In the genomic region with DNA sequence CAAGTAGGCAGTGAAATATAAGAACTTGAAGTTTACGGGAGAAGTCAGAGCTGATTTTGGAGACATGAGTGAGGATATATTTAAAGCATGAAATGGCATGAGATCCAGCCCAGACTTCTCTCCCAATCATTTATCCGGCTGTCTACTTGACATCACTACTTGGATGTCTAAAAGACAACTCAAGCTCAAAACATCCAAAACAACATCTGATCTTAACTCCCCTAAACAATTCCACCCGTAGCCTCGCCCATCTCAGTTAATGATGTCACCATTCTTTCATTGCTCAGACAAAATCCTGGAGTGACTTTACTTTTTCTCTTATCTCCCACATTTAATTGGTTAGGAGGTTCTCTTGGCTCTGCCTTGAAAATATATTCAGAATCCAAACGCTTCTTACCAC, we compare ENCODE assay signal across 1 cellular context.
TF ChIP-seq lines count a peak whose summit lies in the region.

No MANE protein-coding gene starts in this region.

TF ChIP-seq in K562, 482 proteins besides CTCF, POLR2A, EP300 and RAD21 (continued from another document and continues in another):
- TF ChIP-seq MED1 (CRISPR knock-in tag; IDR thresholded peaks at IDR 0.05; ENCODE audit: borderline replicate concordance), result no peak
- TF ChIP-seq, protein P1, sequence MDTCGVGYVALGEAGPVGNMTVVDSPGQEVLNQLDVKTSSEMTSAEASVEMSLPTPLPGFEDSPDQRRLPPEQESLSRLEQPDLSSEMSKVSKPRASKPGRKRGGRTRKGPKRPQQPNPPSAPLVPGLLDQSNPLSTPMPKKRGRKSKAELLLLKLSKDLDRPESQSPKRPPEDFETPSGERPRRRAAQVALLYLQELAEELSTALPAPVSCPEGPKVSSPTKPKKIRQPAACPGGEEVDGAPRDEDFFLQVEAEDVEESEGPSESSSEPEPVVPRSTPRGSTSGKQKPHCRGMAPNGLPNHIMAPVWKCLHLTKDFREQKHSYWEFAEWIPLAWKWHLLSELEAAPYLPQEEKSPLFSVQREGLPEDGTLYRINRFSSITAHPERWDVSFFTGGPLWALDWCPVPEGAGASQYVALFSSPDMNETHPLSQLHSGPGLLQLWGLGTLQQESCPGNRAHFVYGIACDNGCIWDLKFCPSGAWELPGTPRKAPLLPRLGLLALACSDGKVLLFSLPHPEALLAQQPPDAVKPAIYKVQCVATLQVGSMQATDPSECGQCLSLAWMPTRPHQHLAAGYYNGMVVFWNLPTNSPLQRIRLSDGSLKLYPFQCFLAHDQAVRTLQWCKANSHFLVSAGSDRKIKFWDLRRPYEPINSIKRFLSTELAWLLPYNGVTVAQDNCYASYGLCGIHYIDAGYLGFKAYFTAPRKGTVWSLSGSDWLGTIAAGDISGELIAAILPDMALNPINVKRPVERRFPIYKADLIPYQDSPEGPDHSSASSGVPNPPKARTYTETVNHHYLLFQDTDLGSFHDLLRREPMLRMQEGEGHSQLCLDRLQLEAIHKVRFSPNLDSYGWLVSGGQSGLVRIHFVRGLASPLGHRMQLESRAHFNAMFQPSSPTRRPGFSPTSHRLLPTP (IDR thresholded peaks at IDR 0.05; ENCODE audit: borderline replicate concordance, extremely low read depth, insufficient read length), result no peak
- no peak for TF ChIP-seq ETV6 (IDR thresholded peaks at IDR 0.05; ENCODE audit: borderline replicate concordance in 1 of 2, low read depth in 2 of 2, low read length in 1 of 2)
- no peak for TF ChIP-seq ETV6 (CRISPR knock-in tag; IDR thresholded peaks at IDR 0.05; ENCODE audit: borderline replicate concordance)
- TF ChIP-seq ATF1 (CRISPR knock-in tag; IDR thresholded peaks at IDR 0.05), result no peak
- TF ChIP-seq ATF1 (tag; IDR thresholded peaks at IDR 0.05), result no peak
- TF ChIP-seq JUND (IDR thresholded peaks at IDR 0.05; ENCODE audit: borderline replicate concordance, low read depth, low read length), result peak; percentile 62; the same call in 1 of the 2 replicates
- TF ChIP-seq JUND (tag; IDR thresholded peaks at IDR 0.05; ENCODE audit: borderline replicate concordance, low read depth, low read length), result peak; percentile 73; the same call in 2 of the 3 replicates
- no peak for TF ChIP-seq HDAC1 (IDR thresholded peaks at IDR 0.05)
- no peak for TF ChIP-seq ZNF133 (CRISPR knock-in tag; IDR thresholded peaks at IDR 0.05)
- TF ChIP-seq DPF2 (IDR thresholded peaks at IDR 0.05), result peak; percentile 39; the same call in 1 of the 2 replicates
- TF ChIP-seq ETS2 (tag; IDR thresholded peaks at IDR 0.05; ENCODE audit: borderline replicate concordance, poor library complexity, severe bottlenecking), result no peak
- TF ChIP-seq, protein P2, sequence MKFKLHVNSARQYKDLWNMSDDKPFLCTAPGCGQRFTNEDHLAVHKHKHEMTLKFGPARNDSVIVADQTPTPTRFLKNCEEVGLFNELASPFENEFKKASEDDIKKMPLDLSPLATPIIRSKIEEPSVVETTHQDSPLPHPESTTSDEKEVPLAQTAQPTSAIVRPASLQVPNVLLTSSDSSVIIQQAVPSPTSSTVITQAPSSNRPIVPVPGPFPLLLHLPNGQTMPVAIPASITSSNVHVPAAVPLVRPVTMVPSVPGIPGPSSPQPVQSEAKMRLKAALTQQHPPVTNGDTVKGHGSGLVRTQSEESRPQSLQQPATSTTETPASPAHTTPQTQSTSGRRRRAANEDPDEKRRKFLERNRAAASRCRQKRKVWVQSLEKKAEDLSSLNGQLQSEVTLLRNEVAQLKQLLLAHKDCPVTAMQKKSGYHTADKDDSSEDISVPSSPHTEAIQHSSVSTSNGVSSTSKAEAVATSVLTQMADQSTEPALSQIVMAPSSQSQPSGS (CRISPR knock-in tag; IDR thresholded peaks at IDR 0.05), result no peak
- no peak for TF ChIP-seq ZNF740 (CRISPR knock-in tag; IDR thresholded peaks at IDR 0.05)
- TF ChIP-seq ZNF740 (tag; IDR thresholded peaks at IDR 0.05), result no peak
- TF ChIP-seq, protein P3, sequence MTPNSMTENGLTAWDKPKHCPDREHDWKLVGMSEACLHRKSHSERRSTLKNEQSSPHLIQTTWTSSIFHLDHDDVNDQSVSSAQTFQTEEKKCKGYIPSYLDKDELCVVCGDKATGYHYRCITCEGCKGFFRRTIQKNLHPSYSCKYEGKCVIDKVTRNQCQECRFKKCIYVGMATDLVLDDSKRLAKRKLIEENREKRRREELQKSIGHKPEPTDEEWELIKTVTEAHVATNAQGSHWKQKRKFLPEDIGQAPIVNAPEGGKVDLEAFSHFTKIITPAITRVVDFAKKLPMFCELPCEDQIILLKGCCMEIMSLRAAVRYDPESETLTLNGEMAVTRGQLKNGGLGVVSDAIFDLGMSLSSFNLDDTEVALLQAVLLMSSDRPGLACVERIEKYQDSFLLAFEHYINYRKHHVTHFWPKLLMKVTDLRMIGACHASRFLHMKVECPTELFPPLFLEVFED (CRISPR knock-in tag; conservative IDR thresholded peaks at IDR 0.05), result no peak
- no peak for TF ChIP-seq TGIF2 (CRISPR knock-in tag; IDR thresholded peaks at IDR 0.05)
- TF ChIP-seq, protein P4, sequence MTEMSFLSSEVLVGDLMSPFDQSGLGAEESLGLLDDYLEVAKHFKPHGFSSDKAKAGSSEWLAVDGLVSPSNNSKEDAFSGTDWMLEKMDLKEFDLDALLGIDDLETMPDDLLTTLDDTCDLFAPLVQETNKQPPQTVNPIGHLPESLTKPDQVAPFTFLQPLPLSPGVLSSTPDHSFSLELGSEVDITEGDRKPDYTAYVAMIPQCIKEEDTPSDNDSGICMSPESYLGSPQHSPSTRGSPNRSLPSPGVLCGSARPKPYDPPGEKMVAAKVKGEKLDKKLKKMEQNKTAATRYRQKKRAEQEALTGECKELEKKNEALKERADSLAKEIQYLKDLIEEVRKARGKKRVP (CRISPR knock-in tag; IDR thresholded peaks at IDR 0.05), result no peak
- no peak for TF ChIP-seq SAP30 (IDR thresholded peaks at IDR 0.05; ENCODE audit: borderline replicate concordance, insufficient read depth, low read depth, low read length, poor library complexity, severe bottlenecking)
- TF ChIP-seq, protein P5, sequence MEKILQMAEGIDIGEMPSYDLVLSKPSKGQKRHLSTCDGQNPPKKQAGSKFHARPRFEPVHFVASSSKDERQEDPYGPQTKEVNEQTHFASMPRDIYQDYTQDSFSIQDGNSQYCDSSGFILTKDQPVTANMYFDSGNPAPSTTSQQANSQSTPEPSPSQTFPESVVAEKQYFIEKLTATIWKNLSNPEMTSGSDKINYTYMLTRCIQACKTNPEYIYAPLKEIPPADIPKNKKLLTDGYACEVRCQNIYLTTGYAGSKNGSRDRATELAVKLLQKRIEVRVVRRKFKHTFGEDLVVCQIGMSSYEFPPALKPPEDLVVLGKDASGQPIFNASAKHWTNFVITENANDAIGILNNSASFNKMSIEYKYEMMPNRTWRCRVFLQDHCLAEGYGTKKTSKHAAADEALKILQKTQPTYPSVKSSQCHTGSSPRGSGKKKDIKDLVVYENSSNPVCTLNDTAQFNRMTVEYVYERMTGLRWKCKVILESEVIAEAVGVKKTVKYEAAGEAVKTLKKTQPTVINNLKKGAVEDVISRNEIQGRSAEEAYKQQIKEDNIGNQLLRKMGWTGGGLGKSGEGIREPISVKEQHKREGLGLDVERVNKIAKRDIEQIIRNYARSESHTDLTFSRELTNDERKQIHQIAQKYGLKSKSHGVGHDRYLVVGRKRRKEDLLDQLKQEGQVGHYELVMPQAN (IDR thresholded peaks at IDR 0.05; ENCODE audit: borderline replicate concordance), result no peak
- TF ChIP-seq PRDM10 (IDR thresholded peaks at IDR 0.05; ENCODE audit: partially characterized antibody), result peak; percentile 75
- TF ChIP-seq, protein P6, sequence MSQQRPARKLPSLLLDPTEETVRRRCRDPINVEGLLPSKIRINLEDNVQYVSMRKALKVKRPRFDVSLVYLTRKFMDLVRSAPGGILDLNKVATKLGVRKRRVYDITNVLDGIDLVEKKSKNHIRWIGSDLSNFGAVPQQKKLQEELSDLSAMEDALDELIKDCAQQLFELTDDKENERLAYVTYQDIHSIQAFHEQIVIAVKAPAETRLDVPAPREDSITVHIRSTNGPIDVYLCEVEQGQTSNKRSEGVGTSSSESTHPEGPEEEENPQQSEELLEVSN (IDR thresholded peaks at IDR 0.05; ENCODE audit: borderline replicate concordance in 1 of 2, extremely low read depth in 1 of 2, insufficient read depth in 1 of 2, insufficient read length in 1 of 2, low read depth in 1 of 2, low read length in 1 of 2, poor library complexity in 1 of 2, severe bottlenecking in 1 of 2), result no peak
- no peak for TF ChIP-seq KDM2B (CRISPR knock-in tag; IDR thresholded peaks at IDR 0.05)
- peak; percentile 88 for TF ChIP-seq ATF3 (IDR thresholded peaks at IDR 0.05)
- TF ChIP-seq ATF3 (CRISPR knock-in tag; conservative IDR thresholded peaks at IDR 0.05), result no peak
- peak; percentile 46; the same call in 1 of the 2 replicates for TF ChIP-seq SP1 (CRISPR knock-in tag; IDR thresholded peaks at IDR 0.05)
- no peak for TF ChIP-seq ZNF589 (CRISPR knock-in tag; IDR thresholded peaks at IDR 0.05; ENCODE audit: low read depth)
- TF ChIP-seq, protein P7, sequence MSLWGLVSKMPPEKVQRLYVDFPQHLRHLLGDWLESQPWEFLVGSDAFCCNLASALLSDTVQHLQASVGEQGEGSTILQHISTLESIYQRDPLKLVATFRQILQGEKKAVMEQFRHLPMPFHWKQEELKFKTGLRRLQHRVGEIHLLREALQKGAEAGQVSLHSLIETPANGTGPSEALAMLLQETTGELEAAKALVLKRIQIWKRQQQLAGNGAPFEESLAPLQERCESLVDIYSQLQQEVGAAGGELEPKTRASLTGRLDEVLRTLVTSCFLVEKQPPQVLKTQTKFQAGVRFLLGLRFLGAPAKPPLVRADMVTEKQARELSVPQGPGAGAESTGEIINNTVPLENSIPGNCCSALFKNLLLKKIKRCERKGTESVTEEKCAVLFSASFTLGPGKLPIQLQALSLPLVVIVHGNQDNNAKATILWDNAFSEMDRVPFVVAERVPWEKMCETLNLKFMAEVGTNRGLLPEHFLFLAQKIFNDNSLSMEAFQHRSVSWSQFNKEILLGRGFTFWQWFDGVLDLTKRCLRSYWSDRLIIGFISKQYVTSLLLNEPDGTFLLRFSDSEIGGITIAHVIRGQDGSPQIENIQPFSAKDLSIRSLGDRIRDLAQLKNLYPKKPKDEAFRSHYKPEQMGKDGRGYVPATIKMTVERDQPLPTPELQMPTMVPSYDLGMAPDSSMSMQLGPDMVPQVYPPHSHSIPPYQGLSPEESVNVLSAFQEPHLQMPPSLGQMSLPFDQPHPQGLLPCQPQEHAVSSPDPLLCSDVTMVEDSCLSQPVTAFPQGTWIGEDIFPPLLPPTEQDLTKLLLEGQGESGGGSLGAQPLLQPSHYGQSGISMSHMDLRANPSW (CRISPR knock-in tag; IDR thresholded peaks at IDR 0.05), result no peak
- TF ChIP-seq STAT5B (CRISPR knock-in tag; IDR thresholded peaks at IDR 0.05), result no peak
- no peak for TF ChIP-seq ZNF280B (CRISPR knock-in tag; IDR thresholded peaks at IDR 0.05)
- no peak for TF ChIP-seq ARNT (IDR thresholded peaks at IDR 0.05)
- TF ChIP-seq MECOM (CRISPR knock-in tag; IDR thresholded peaks at IDR 0.05), result no peak
- no peak for TF ChIP-seq KAT7 (CRISPR knock-in tag; IDR thresholded peaks at IDR 0.05; ENCODE audit: borderline replicate concordance)
- no peak for TF ChIP-seq SMARCA5 (IDR thresholded peaks at IDR 0.05)
- TF ChIP-seq MAFG (tag; conservative IDR thresholded peaks at IDR 0.05), result 0 out of 2 replicates have a peak, but pooled peaks have one; percentile 15
- TF ChIP-seq CHCHD3 (CRISPR knock-in tag; IDR thresholded peaks at IDR 0.05), result no peak
- no peak for TF ChIP-seq LARP7 (IDR thresholded peaks at IDR 0.05)
- TF ChIP-seq ATF7 (IDR thresholded peaks at IDR 0.05), result peak; percentile 89
